26 cellular contexts compared by ENCODE assay signal in the genomic region with DNA sequence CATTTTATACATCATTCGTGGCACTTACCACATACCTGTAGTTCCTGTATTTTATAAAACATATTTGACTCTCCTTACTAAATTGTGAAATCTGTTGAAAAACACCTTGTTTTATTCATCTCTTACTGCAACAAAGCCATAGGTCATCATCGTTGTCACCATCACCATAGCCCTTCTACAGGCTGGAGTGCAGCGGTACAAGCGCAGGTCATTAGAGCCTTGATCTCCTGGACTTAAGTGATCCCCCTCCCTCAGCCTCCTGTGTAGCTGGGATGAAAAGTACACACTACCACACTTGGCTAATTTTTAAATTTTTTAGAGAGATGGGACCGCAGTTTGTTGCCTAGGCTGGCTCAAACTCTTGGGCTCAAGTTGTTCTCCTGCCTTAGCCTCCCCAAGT.
"Had no signal": no experiment of that assay in that cellular context is flagged by ENCODE, and none has a peak within 500 bp of the region (broad histone marks: within the 10 kb centered on the region; RNA-seq: fewer than 3 reads in every experiment).

No MANE protein-coding gene starts in this region.

- FAIRE-seq: colon, islet of Langerhans, keratinocyte had no signal

- H3K27me3 ChIP-seq: esophagus squamous epithelium, gastrocnemius medialis, heart right ventricle, left lung had no signal

- H3K4me3 Mint-ChIP-seq: effector memory CD8-positive, alpha-beta T cell; mesothelial cell of epicardium; naive B cell had no signal

- H3K4me3 ChIP-seq: coronary artery, esophagus squamous epithelium, gastrocnemius medialis, heart right ventricle, left lung, lower lobe of right lung, mucosa of descending colon had no signal

- H3K27ac ChIP-seq: coronary artery, epithelial cell of prostate, esophagus squamous epithelium, gastrocnemius medialis, heart right ventricle, left lung, lower lobe of right lung had no signal

- H3K27me3 Mint-ChIP-seq: effector memory CD8-positive, alpha-beta T cell; naive B cell had no signal

- DNase-seq: dermis blood vessel endothelial cell; effector CD8-positive, alpha-beta T cell; effector memory CD8-positive, alpha-beta T cell; erythroblast; esophagus squamous epithelium; foreskin fibroblast; foreskin melanocyte; gastrocnemius medialis; glutamatergic neuron; head of caudate nucleus; heart right ventricle; hippocampal formation; left cardiac atrium; left lung; left ventricle myocardium superior; lower lobe of right lung; mesendoderm; mucosa of descending colon; naive B cell had no signal

- H3K27ac Mint-ChIP-seq: effector memory CD8-positive, alpha-beta T cell; mesothelial cell of epicardium had no signal

- ATAC-seq: effector memory CD8-positive, alpha-beta T cell; esophagus mucosa; gastrocnemius medialis; heart right ventricle; left cardiac atrium; left lung; left ventricle myocardium superior; lower lobe of right lung; mucosa of descending colon had no signal

- H3K4me1 ChIP-seq: esophagus squamous epithelium, gastrocnemius medialis, left lung, lower lobe of right lung had no signal

- H3K9me3 Mint-ChIP-seq: effector memory CD8-positive, alpha-beta T cell; mesothelial cell of epicardium; naive B cell had no signal

- H3K9me3 ChIP-seq: esophagus squamous epithelium, gastrocnemius medialis, heart right ventricle, left lung, lower lobe of right lung, mucosa of descending colon had no signal

- H3K4me1 Mint-ChIP-seq: naive B cell had no signal
